Comparison of ENCODE assay signal across 8 cellular contexts in genomic region chr3:50336452-50337174, GRCh38. TPM values are rescaled to one million over a fixed set of nuclear protein-coding genes. Genes with fewer than 3 reads are reported as not detected.
A peak's percentile ranks its signal among the peaks of the same experiment; 100 is the strongest.
DNase-seq lines count a peak whose midpoint lies in the region; ATAC-seq and TF ChIP-seq lines count a peak whose summit lies in the region.

No MANE protein-coding gene starts in this region.

- H3K9me3 Mint-ChIP-seq in activated T-helper 17 cell treated with anti-CD3 and anti-CD28 coated beads, Interleukin-2, amount 50 U/mL, for 72 hours = no peaks in the 10 kb centered on the region
- H3K9me3 Mint-ChIP-seq in stimulated activated naive CD8-positive, alpha-beta T cell treated with anti-CD3 and anti-CD28 coated beads, Interleukin-15, amount 100 ng/mL, for 72 hours = no peaks in the 10 kb centered on the region

- DNase-seq in iPS-NIHi11 (ENCODE audit: low spot score) (peak; percentile 84), NCI-H1930 (lab: John Stamatoyannopoulos, UW) (no peak), NCI-H345 (lab: John Stamatoyannopoulos, UW) (no peak)
- DNase-seq in stimulated activated naive CD8-positive, alpha-beta T cell treated with anti-CD3 and anti-CD28 coated beads, Interleukin-15, amount 100 ng/mL, for 72 hours = peak in 1 of 2 donors; percentile 71

- ATAC-seq in GM19372 (IDR thresholded peaks at IDR 0.05; ENCODE audit: low read depth, unreplicated experiment) (peak; percentile 33), HG03439 (IDR thresholded peaks at IDR 0.05; ENCODE audit: unreplicated experiment) (peak; percentile 31)
- ATAC-seq in activated T-helper 17 cell treated with anti-CD3 and anti-CD28 coated beads, Interleukin-2, amount 50 U/mL, for 72 hours (replicated peaks) = peak; percentile 48
- ATAC-seq in stimulated activated naive CD8-positive, alpha-beta T cell treated with anti-CD3 and anti-CD28 coated beads, Interleukin-15, amount 100 ng/mL, for 72 hours = peak; percentile 61

- H3K4me1 Mint-ChIP-seq in activated T-helper 17 cell treated with anti-CD3 and anti-CD28 coated beads, Interleukin-2, amount 50 U/mL, for 72 hours = peaks cover 20% of the 10 kb centered on the region
- H3K4me1 Mint-ChIP-seq in stimulated activated naive CD8-positive, alpha-beta T cell treated with anti-CD3 and anti-CD28 coated beads, Interleukin-15, amount 100 ng/mL, for 72 hours = peaks cover 67% of the 10 kb centered on the region

- no peak; the same call in 1 of the 2 replicates for TF ChIP-seq CTCF in C4-2B (conservative IDR thresholded peaks at IDR 0.05)

- H3K4me3 Mint-ChIP-seq in activated T-helper 17 cell treated with anti-CD3 and anti-CD28 coated beads, Interleukin-2, amount 50 U/mL, for 72 hours = peak overlapping the region; percentile 98
- H3K4me3 Mint-ChIP-seq in stimulated activated naive CD8-positive, alpha-beta T cell treated with anti-CD3 and anti-CD28 coated beads, Interleukin-15, amount 100 ng/mL, for 72 hours = peak overlapping the region; percentile 88 to 91

- peak overlapping the region; percentile 93 for H3K27ac Mint-ChIP-seq in activated T-helper 17 cell treated with anti-CD3 and anti-CD28 coated beads, Interleukin-2, amount 50 U/mL, for 72 hours
- H3K27ac Mint-ChIP-seq in stimulated activated naive CD8-positive, alpha-beta T cell treated with anti-CD3 and anti-CD28 coated beads, Interleukin-15, amount 100 ng/mL, for 72 hours = peak overlapping the region; percentile 91 to 99

- peaks cover 87% of the 10 kb centered on the region for H3K36me3 Mint-ChIP-seq in activated T-helper 17 cell treated with anti-CD3 and anti-CD28 coated beads, Interleukin-2, amount 50 U/mL, for 72 hours (ENCODE audit: low read depth)

- H3K27ac ChIP-seq in C4-2B = peak overlapping the region; percentile 97

- H3K27me3 Mint-ChIP-seq in activated T-helper 17 cell treated with anti-CD3 and anti-CD28 coated beads, Interleukin-2, amount 50 U/mL, for 72 hours = no peaks in the 10 kb centered on the region
- no peaks in the 10 kb centered on the region for H3K27me3 Mint-ChIP-seq in stimulated activated naive CD8-positive, alpha-beta T cell treated with anti-CD3 and anti-CD28 coated beads, Interleukin-15, amount 100 ng/mL, for 72 hours

RNA-seq across cellular contexts. Expression of gene RASSF1, which starts 4.0 kb away (rescaled TPM):
- 100 to 1,000 TPM in 1 of 2 donors, 10 to 100 TPM in 1; 85.8 to 139 TPM for total RNA-seq in activated T-helper 17 cell treated with anti-CD3 and anti-CD28 coated beads, Interleukin-2, amount 50 U/mL, for 72 hours

RNA-seq across cellular contexts. Expression of gene TUSC2, which starts 8.6 kb away (rescaled TPM):
- total RNA-seq in activated T-helper 17 cell treated with anti-CD3 and anti-CD28 coated beads, Interleukin-2, amount 50 U/mL, for 72 hours = 10 to 100 TPM; 13.9 to 19.3 TPM

RNA-seq across cellular contexts. Expression of gene ZMYND10, which starts 8.9 kb away (rescaled TPM):
- total RNA-seq in activated T-helper 17 cell treated with anti-CD3 and anti-CD28 coated beads, Interleukin-2, amount 50 U/mL, for 72 hours = 10 to 100 TPM in 1 of 2 donors, 1 to 10 TPM in 1; 3.9 to 10.9 TPM

RNA-seq across cellular contexts. Expression of gene NPRL2, which starts 14.0 kb away (rescaled TPM):
- 10 to 100 TPM; 50.2 to 96.5 TPM for total RNA-seq in activated T-helper 17 cell treated with anti-CD3 and anti-CD28 coated beads, Interleukin-2, amount 50 U/mL, for 72 hours

RNA-seq across cellular contexts. Expression of gene CYB561D2, which starts 14.0 kb away (rescaled TPM):
- 10 to 100 TPM; 35.6 to 40.8 TPM for total RNA-seq in activated T-helper 17 cell treated with anti-CD3 and anti-CD28 coated beads, Interleukin-2, amount 50 U/mL, for 72 hours
